ENCODE assay signal across 14 cellular contexts in genomic region chr7:66326501-66327180, GRCh38.
DNase-seq lines count a peak whose midpoint lies in the region; ATAC-seq and TF ChIP-seq lines count a peak whose summit lies in the region.
"Had no signal": no experiment of that assay in that cellular context is flagged by ENCODE, and none has a peak within 500 bp of the region (broad histone marks: within the 10 kb centered on the region; RNA-seq: fewer than 3 reads in every experiment).

No MANE protein-coding gene starts in this region.

- peak overlapping the region; percentile 10; the same call in 1 of the 2 replicates for H2BK20ac ChIP-seq in IMR-90 (ENCODE audit: low read depth, low read length)

- H3K9me3 ChIP-seq in IMR-90 (ENCODE audit: control insufficient read depth, insufficient read depth, low read length) = no peaks in the 10 kb centered on the region

- no peaks in the 10 kb centered on the region for H3K9me1 ChIP-seq in IMR-90 (ENCODE audit: insufficient read depth, low read length)

- no peak overlapping the region for H3K4ac ChIP-seq in IMR-90 (ENCODE audit: low read depth, low read length)

- BruUV-seq in IMR-90 (replicated peaks; lab: Mats Ljungman, UMichigan) = no TSS peak

- in situ Hi-C loops in IMR-90 (cut with MboI; ENCODE audit: low sequenced_read_pairs) = no loop called here

- H3K4me1 ChIP-seq in IMR-90 (ENCODE audit: control insufficient read depth, insufficient read depth, low read length) = peaks cover 15% of the 10 kb centered on the region

- CTCF ChIA-PET in IMR-90 (lab: Yijun Ruan, JAX) = no interaction called here

- no peak overlapping the region for H3K14ac ChIP-seq in IMR-90 (replicated peaks; ENCODE audit: low read depth, low read length)

- ATAC-seq in IMR-90 (ENCODE audit: low read depth) (peak; percentile 70), HG02588 (IDR thresholded peaks at IDR 0.05; ENCODE audit: unreplicated experiment) (no peak)

- H3K9ac ChIP-seq in IMR-90 (ENCODE audit: low read depth, low read length) = no peak overlapping the region

- POLR2A ChIA-PET in IMR-90 (lab: Charles Lee; ENCODE audit: unreplicated experiment) = no interaction called here

- H4K91ac ChIP-seq in IMR-90 (ENCODE audit: insufficient read depth, low read depth, low read length) = no peak overlapping the region

- dilution Hi-C loops in IMR-90 (cut with HindIII; ENCODE audit: low sequenced_read_pairs, unreplicated experiment) = no loop called here

- no peak overlapping the region for H2BK15ac ChIP-seq in IMR-90 (ENCODE audit: low read depth, low read length)

- peaks cover 8 to 28% of the 10 kb centered on the region in 2 experiments; a peak in 3 of 4 replicates for H3K79me1 ChIP-seq in IMR-90 (ENCODE audit: low read depth in 1 of 2, low read length in 2 of 2)

- H3K27ac ChIP-seq in IMR-90 (ENCODE audit: insufficient read depth, low read length) = peak overlapping the region; percentile 48; the same call in 1 of the 2 replicates

- intact Hi-C loops in IMR-90 (cut with micrococcal nuclease) (loop anchor here (2.0 to 5.0 kb wide), 2 partner anchors 166 to 174 kb away; no protein-coding TSS in a partner anchor), posterior cingulate gyrus (cut with DNase I) (no loop called here)

- no peak overlapping the region for H4K8ac ChIP-seq in IMR-90 (ENCODE audit: low read depth in 2 of 2, low read length in 2 of 2)

- no peaks in the 10 kb centered on the region for H4K20me1 ChIP-seq in IMR-90 (ENCODE audit: insufficient read depth, low read length)

- TF ChIP-seq RAD21 in IMR-90 (IDR thresholded peaks at IDR 0.05; ENCODE audit: low read length) = no peak

- H3K27me3 ChIP-seq in IMR-90 (ENCODE audit: control insufficient read depth, insufficient read depth, low read length) = no peaks in the 10 kb centered on the region

- no peak for TF ChIP-seq POLR2A in IMR-90 (IDR thresholded peaks at IDR 0.05; ENCODE audit: low read depth, low read length)

- no CpG with 5 or more reads among the region's 1 CpG for WGBS in IMR-90 (ENCODE audit: extremely low coverage in 2 of 2, insufficient read length in 1 of 2), 2 experiments

- peak; percentile 95 for DNase-seq in AG10803 (ENCODE audit: low read depth)
- peak; percentile 96 for DNase-seq in IMR-90
- peak; percentile 12 for DNase-seq in brain pericyte (ENCODE audit: low read depth, low spot score)
- DNase-seq in myocyte (ENCODE audit: low read depth) = peak; percentile 86
- DNase-seq in MV-4-11 (lab: John Stamatoyannopoulos, UW) = no peak
- no peak for DNase-seq in posterior cingulate gyrus
- DNase-seq in medulla oblongata (ENCODE audit: extremely low spot score) = no peak
- DNase-seq: activated CD4-positive, alpha-beta T cell treated with anti-CD3 and anti-CD28 coated beads for 4 hours; CD8-positive, alpha-beta memory T cell; immature natural killer cell; Kasumi-1; naive B cell; NCI-H2107 had no signal

- H3K56ac ChIP-seq in IMR-90 (ENCODE audit: extremely low read depth, insufficient read depth, low read length) = no peak overlapping the region

- H3K4me3 ChIP-seq in AG10803 (ENCODE audit: low read length) (no peak overlapping the region), IMR-90 (ENCODE audit: insufficient read depth, low read depth, low read length) (no peak overlapping the region)

- H2BK120ac ChIP-seq in IMR-90 (ENCODE audit: low read depth, low read length) = peak overlapping the region; percentile 54; the same call in 1 of the 2 replicates

- H2AK9ac ChIP-seq in IMR-90 (replicated peaks; ENCODE audit: low read depth, low read length, poor library complexity) = no peak overlapping the region

- TF ChIP-seq CTCF in AG10803 (conservative IDR thresholded peaks at IDR 0.05; ENCODE audit: low read length) (no peak), IMR-90 (conservative IDR thresholded peaks at IDR 0.05; ENCODE audit: low read depth, low read length) (no peak)

- H3K18ac ChIP-seq in IMR-90 (ENCODE audit: low read depth, low read length) = peak overlapping the region; percentile 88; the same call in 1 of the 2 replicates

- H3K23ac ChIP-seq in IMR-90 (ENCODE audit: low read depth, low read length) = no peak overlapping the region; the same call in 1 of the 2 replicates

- H4K5ac ChIP-seq in IMR-90 (ENCODE audit: low read depth, low read length) = 0 out of 2 replicates have a peak overlapping the region, but pooled peaks have one; percentile 6

- peak overlapping the region; percentile 58 for H2BK5ac ChIP-seq in IMR-90 (ENCODE audit: low read depth, low read length, poor library complexity, severe bottlenecking)

- H2AK5ac ChIP-seq in IMR-90 (ENCODE audit: low read depth, low read length) = no peak overlapping the region

- peak overlapping the region; percentile 37; the same call in 1 of the 2 replicates for H3K4me2 ChIP-seq in IMR-90 (ENCODE audit: low read depth, low read length)

- no peak overlapping the region for H2AFZ ChIP-seq in IMR-90 (replicated peaks; ENCODE audit: low read length, poor library complexity)

- no peaks in the 10 kb centered on the region for H3K36me3 ChIP-seq in IMR-90 (ENCODE audit: control insufficient read depth, insufficient read depth, low read length)

TF ChIP-seq in IMR-90, 13 proteins besides CTCF, POLR2A, EP300 and RAD21:
- TF ChIP-seq FOS (IDR thresholded peaks at IDR 0.05; ENCODE audit: low read depth, low read length) (peak; percentile 45; the same call in 1 of the 2 replicates), RFX5 (IDR thresholded peaks at IDR 0.05; ENCODE audit: low read depth, low read length) (no peak), BHLHE40 (IDR thresholded peaks at IDR 0.05; ENCODE audit: low read depth, low read length) (peak; percentile 61), CEBPB (IDR thresholded peaks at IDR 0.05; ENCODE audit: low read depth, low read length) (peak; percentile 50; the same call in 1 of the 2 replicates), RCOR1 (IDR thresholded peaks at IDR 0.05; ENCODE audit: insufficient replicate concordance, low read length) (peak; percentile 93)

Comparison
In these comparisons a context has a peak if more than half of its experiments do, and no peak if none do; other contexts are left out.
1. DNase-seq: peak in AG10803 (single experiment), IMR-90 (single experiment), brain pericyte (single experiment) and myocyte (single experiment); none in MV-4-11 (single experiment), posterior cingulate gyrus (0 of 10) and medulla oblongata (single experiment).